7 cellular contexts compared by ENCODE assay signal in genomic region chr3:48609088-48610005, GRCh38. TPM values are rescaled to one million over a fixed set of nuclear protein-coding genes. Genes with fewer than 3 reads are reported as not detected.
DNase-seq lines count a peak whose midpoint lies in the region; ATAC-seq and TF ChIP-seq lines count a peak whose summit lies in the region.

Gene UQCRC1, minus strand, starts transcription at chr3:48609646. Its CDS starts 26 bp downstream, at chr3:48609620.

- ATAC-seq in GM18505 (IDR thresholded peaks at IDR 0.05; ENCODE audit: unreplicated experiment) (peak; percentile 93), HG02970 (IDR thresholded peaks at IDR 0.05; ENCODE audit: low FRiP score, unreplicated experiment) (peak; percentile 97)

- TF ChIP-seq POLR2A in GM18505 (IDR thresholded peaks at IDR 0.05; ENCODE audit: borderline replicate concordance, extremely low read depth, insufficient read depth, insufficient read length) = peak; percentile 94

- peak; percentile 70 for TF ChIP-seq CTCF in astrocyte of the cerebellum (IDR thresholded peaks at IDR 0.05; ENCODE audit: low read depth, low read length, missing control alignments)

- H3K4me3 ChIP-seq in astrocyte of the cerebellum (ENCODE audit: low read depth, low read length) = peak within 1 kb of the TSS; percentile 94

- in situ Hi-C loops in astrocyte of the cerebellum (cut with HindIII; ENCODE audit: low sequenced_read_pairs) = no loop called here

- DNase-seq in NCI-H2029 (lab: John Stamatoyannopoulos, UW) (peak; percentile 85), T-helper 22 cell (ENCODE audit: low read depth) (peak; percentile 81), astrocyte of the cerebellum (ENCODE audit: low read depth) (peak; percentile 85), hepatic stellate cell (ENCODE audit: low spot score) (peak; percentile 98), renal cortical epithelial cell (ENCODE audit: low read depth) (peak; percentile 82)

RNA-seq across cellular contexts. Expression of gene UQCRC1, which starts in this region (rescaled TPM):
- 549 and 618 TPM in 2 replicates for total RNA-seq in renal cortical epithelial cell

Comparison
In these comparisons a context has a peak if more than half of its experiments do, and no peak if none do; other contexts are left out.
1. Peak in every context shown above with its lines: DNase-seq, ATAC-seq and H3K4me3 ChIP-seq.